ENCODE assay signal across 19 cellular contexts in the genomic region with DNA sequence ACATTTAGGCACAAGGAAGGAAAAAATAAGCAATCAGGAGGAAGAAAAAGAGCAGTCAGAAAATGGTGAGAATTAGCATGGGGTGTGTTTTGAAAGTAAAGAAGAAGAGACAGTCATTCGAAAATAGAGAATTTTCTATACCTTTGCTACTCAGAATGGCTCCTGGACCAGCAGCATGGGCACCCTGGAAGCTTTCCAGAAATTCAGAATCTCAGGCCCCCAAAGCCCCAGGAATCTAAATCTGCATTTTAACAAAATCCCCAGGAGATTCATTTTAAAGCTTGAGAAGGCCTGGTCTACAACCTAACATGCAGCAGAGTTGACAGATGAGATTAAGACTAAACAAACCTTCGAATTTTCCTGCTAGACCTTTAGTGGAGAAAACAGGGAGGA.
A peak's percentile ranks its signal among the peaks of the same experiment; 100 is the strongest.
DNase-seq lines count a peak whose midpoint lies in the region; ATAC-seq and TF ChIP-seq lines count a peak whose summit lies in the region.
"Had no signal": no experiment of that assay in that cellular context is flagged by ENCODE, and none has a peak within 500 bp of the region (broad histone marks: within the 10 kb centered on the region; RNA-seq: fewer than 3 reads in every experiment).

No MANE protein-coding gene starts in this region.

- H3K9ac ChIP-seq in mammary epithelial cell (ENCODE audit: insufficient read depth, low read length) (no peak overlapping the region), SK-N-MC (ENCODE audit: insufficient read length) (no peak overlapping the region), mesenchymal stem cell (ENCODE audit: low read length) (no peak overlapping the region)
- H3K9ac ChIP-seq: BLaER1, GM23248 had no signal

- H2BK12ac ChIP-seq in mesenchymal stem cell (ENCODE audit: low read length in 2 of 2), result no peak overlapping the region

- H3K23ac ChIP-seq in mesenchymal stem cell (ENCODE audit: low read length in 2 of 2), result no peak overlapping the region

- no peaks in the 10 kb centered on the region for H3K79me1 ChIP-seq in mesenchymal stem cell (replicated peaks; ENCODE audit: low read length, poor library complexity, severe bottlenecking)

- H3K4me3 ChIP-seq in mammary epithelial cell (replicated peaks in 1 of 3; ENCODE audit: insufficient read depth in 1 of 3, low read depth in 2 of 3, low read length in 3 of 3) (no peak overlapping the region), SK-N-MC (peak overlapping the region; percentile 8; the same call in 1 of the 2 replicates), mesenchymal stem cell (ENCODE audit: insufficient read depth in 1 of 2, low read depth in 1 of 2, low read length in 2 of 2) (no peak overlapping the region)
- H3K4me3 ChIP-seq: BLaER1, GM12878, GM23248, K562 had no signal

- H3K27ac Mint-ChIP-seq in MCF 10A (ENCODE audit: low read depth, unreplicated experiment), result no peak overlapping the region
- H3K27ac Mint-ChIP-seq: CD4-positive, alpha-beta memory T cell had no signal

- H3K4me1 ChIP-seq in mammary epithelial cell (ENCODE audit: insufficient read depth, low read length) (no peaks in the 10 kb centered on the region), mesenchymal stem cell (ENCODE audit: control insufficient read depth, insufficient read depth, low read depth, low read length) (no peaks in the 10 kb centered on the region)
- H3K4me1 ChIP-seq: BLaER1 had no signal

- H3K4me3 Mint-ChIP-seq in MCF 10A (ENCODE audit: unreplicated experiment), result no peak overlapping the region
- H3K4me3 Mint-ChIP-seq: CD14-positive monocyte; CD4-positive, alpha-beta memory T cell; H9 had no signal

- no peak overlapping the region for H4K8ac ChIP-seq in mesenchymal stem cell (ENCODE audit: low read length)

- POLR2A ChIA-PET in MCF 10A (lab: Yijun Ruan, JAX), result interaction anchor here (1.0 to 1.6 kb wide), 2 partner anchors 38 to 144 kb away, joined by 3 read pairs; no protein-coding TSS in a partner anchor

- CTCF ChIA-PET in mammary epithelial cell (lab: Charles Lee; ENCODE audit: low non-redundant PET) (no interaction called here), MCF 10A (lab: Yijun Ruan, JAX) (interaction anchor here (0.6 to 1.5 kb wide), 6 partner anchors 8 to 657 kb away, joined by 3 to 7 read pairs (median 4); no protein-coding TSS in a partner anchor)

- no peaks in the 10 kb centered on the region for H3K36me3 ChIP-seq in mammary epithelial cell (ENCODE audit: insufficient read depth, low read length)
- no peaks in the 10 kb centered on the region for H3K36me3 ChIP-seq in SK-N-MC (ENCODE audit: insufficient read depth, low read length)
- H3K36me3 ChIP-seq in mesenchymal stem cell (ENCODE audit: control insufficient read depth in 1 of 2, insufficient read depth in 2 of 2, low read depth in 1 of 2, low read length in 2 of 2), result no peaks in the 10 kb centered on the region
- H3K36me3 ChIP-seq: BLaER1 had no signal

- ATAC-seq in HG03095 (IDR thresholded peaks at IDR 0.05; ENCODE audit: unreplicated experiment), result no peak
- no peak for ATAC-seq in HG03280 (IDR thresholded peaks at IDR 0.05; ENCODE audit: unreplicated experiment)
- ATAC-seq: GM12878, K562 had no signal

- no peak overlapping the region for H3K14ac ChIP-seq in mesenchymal stem cell (ENCODE audit: low read length in 2 of 2)

- H4K91ac ChIP-seq in mesenchymal stem cell (ENCODE audit: low read length), result no peak overlapping the region

- no peaks in the 10 kb centered on the region for H3K36me3 Mint-ChIP-seq in MCF 10A (ENCODE audit: insufficient read depth, unreplicated experiment)
- H3K36me3 Mint-ChIP-seq: CD4-positive, alpha-beta memory T cell had no signal

- no peak overlapping the region for H2BK120ac ChIP-seq in mesenchymal stem cell (ENCODE audit: low read depth, low read length)

- TF ChIP-seq CTCF in mammary epithelial cell (conservative IDR thresholded peaks at IDR 0.05 in 1 of 2, IDR thresholded peaks at IDR 0.05 in 1 of 2; ENCODE audit: extremely low read depth in 1 of 2, insufficient read depth in 1 of 2, low read depth in 1 of 2, low read length in 2 of 2), result no peak
- no peak for TF ChIP-seq CTCF in MCF 10A (IDR thresholded peaks at IDR 0.05; ENCODE audit: unreplicated experiment)

- peaks cover 7% of the 10 kb centered on the region for H3K4me1 Mint-ChIP-seq in MCF 10A (ENCODE audit: insufficient read depth, unreplicated experiment)
- H3K4me1 Mint-ChIP-seq: CD14-positive monocyte; CD4-positive, alpha-beta memory T cell had no signal

- peak overlapping the region; percentile 7 for H2AFZ ChIP-seq in mammary epithelial cell (ENCODE audit: low read depth, low read length)
- H2AFZ ChIP-seq in mesenchymal stem cell (ENCODE audit: low read depth, low read length), result no peak overlapping the region
- H2AFZ ChIP-seq: GM23248 had no signal

- BruUV-seq in mammary epithelial cell (replicated peaks; lab: Mats Ljungman, UMichigan), result no TSS peak
- BruUV-seq in MCF 10A (replicated peaks; lab: Mats Ljungman, UMichigan), result no TSS peak

- H3K18ac ChIP-seq in mesenchymal stem cell (ENCODE audit: low read depth in 1 of 2, low read length in 2 of 2), result no peak overlapping the region

- H3K9me3 Mint-ChIP-seq in MCF 10A (ENCODE audit: unreplicated experiment), result no peaks in the 10 kb centered on the region
- H3K9me3 Mint-ChIP-seq: CD14-positive monocyte; CD4-positive, alpha-beta memory T cell had no signal

- no peak overlapping the region for H2AK5ac ChIP-seq in mesenchymal stem cell (ENCODE audit: low read length, severe bottlenecking)

- in situ Hi-C loops in mammary epithelial cell (cut with MboI; ENCODE audit: low sequenced_read_pairs in 2 of 2), result loop anchor here (25.0 kb wide), 2 partner anchors 148 to 1298 kb away; no protein-coding TSS in a partner anchor

- DNase-seq in mammary epithelial cell, result no peak
- no peak for DNase-seq in MCF 10A (ENCODE audit: unreplicated experiment)
- no peak for DNase-seq in SK-N-MC (ENCODE audit: low read depth, low spot score)
- no peak for DNase-seq in mesenchymal stem cell
- DNase-seq in stimulated activated CD4-positive, alpha-beta T cell treated with anti-CD3 and anti-CD28 coated beads, Interleukin-4, amount 100 ng/mL, for 24 hours, result no peak
- DNase-seq: 8988T; CD4-positive, alpha-beta memory T cell; DMS53; DND-41; EL; GM23248; H9; IMR-90 had no signal

- dilution Hi-C loops in mammary epithelial cell (cut with HindIII; ENCODE audit: low sequenced_read_pairs), result loop anchor here (25.0 kb wide), 2 partner anchors 123 to 198 kb away; partner anchors contain the start of gene HDAC9

- 67% methylated on average over 2 of the region's 2 CpGs for WGBS in mammary epithelial cell (ENCODE audit: low coverage, missing lambda C conversion rate)
- WGBS in mesenchymal stem cell, result 87% methylated on average over 2 of the region's 2 CpGs

- H3K27me3 ChIP-seq in mammary epithelial cell (ENCODE audit: insufficient read depth, low read length) (no peaks in the 10 kb centered on the region), mesenchymal stem cell (ENCODE audit: control insufficient read depth in 1 of 2, insufficient read depth in 1 of 2, low read length in 2 of 2) (no peaks in the 10 kb centered on the region)
- H3K27me3 ChIP-seq: BLaER1 had no signal

- no peak overlapping the region for H2BK5ac ChIP-seq in mesenchymal stem cell (ENCODE audit: low read depth, low read length, poor library complexity, severe bottlenecking)

- no peaks in the 10 kb centered on the region for H3K27me3 Mint-ChIP-seq in MCF 10A (ENCODE audit: insufficient read depth, unreplicated experiment)
- H3K27me3 Mint-ChIP-seq: CD4-positive, alpha-beta memory T cell had no signal

- peak overlapping the region; percentile 67 for H2BK15ac ChIP-seq in mesenchymal stem cell (ENCODE audit: low read depth, poor library complexity, severe bottlenecking)

- H4K20me1 ChIP-seq in mammary epithelial cell (ENCODE audit: insufficient read depth, low read length), result no peaks in the 10 kb centered on the region
- H4K20me1 ChIP-seq: BLaER1 had no signal

- no peak overlapping the region for H3K4ac ChIP-seq in mesenchymal stem cell (ENCODE audit: low read depth in 1 of 2, low read length in 2 of 2)

- intact Hi-C loops in mammary epithelial cell (cut with micrococcal nuclease), result no loop called here
- intact Hi-C loops in MCF 10A (cut with micrococcal nuclease), result no loop called here

- H3K4me2 ChIP-seq in mammary epithelial cell (ENCODE audit: insufficient read depth, low read depth, low read length) (no peak overlapping the region), mesenchymal stem cell (ENCODE audit: low read length, poor library complexity, severe bottlenecking) (no peak overlapping the region)
- H3K4me2 ChIP-seq: BLaER1 had no signal

- no peaks in the 10 kb centered on the region for H3K79me2 ChIP-seq in mammary epithelial cell (ENCODE audit: insufficient read depth, low read length)

- H3K9me3 ChIP-seq in mammary epithelial cell (replicated peaks; ENCODE audit: insufficient read depth, low read length) (no peaks in the 10 kb centered on the region), SK-N-MC (ENCODE audit: low read depth, low read length) (no peaks in the 10 kb centered on the region), mesenchymal stem cell (ENCODE audit: control insufficient read depth, low read length) (no peaks in the 10 kb centered on the region)
- H3K9me3 ChIP-seq: BLaER1 had no signal

- H3K27ac ChIP-seq in mammary epithelial cell (ENCODE audit: insufficient read depth, low read depth, low read length) (no peak overlapping the region), SK-N-MC (peak overlapping the region; percentile 83; the same call in 1 of the 2 replicates), mesenchymal stem cell (ENCODE audit: low read length, poor library complexity, severe bottlenecking) (no peak overlapping the region)
- H3K27ac ChIP-seq: BLaER1, GM23248 had no signal
